ENCODE assay signal across 1 cellular context in genomic region chr19:45499196-45500180, GRCh38.
TF ChIP-seq lines count a peak whose summit lies in the region.

No MANE protein-coding gene starts in this region.

TF ChIP-seq in GM23338, 12 proteins besides CTCF, POLR2A, EP300 and RAD21 (continued from another document):
- TF ChIP-seq REST (IDR thresholded peaks at IDR 0.05; ENCODE audit: unreplicated experiment) (no peak), ETS1 (IDR thresholded peaks at IDR 0.05) (0 out of 2 replicates have a peak, but pooled peaks have one; percentile 25), EZH2 (IDR thresholded peaks at IDR 0.05; ENCODE audit: low read depth, unreplicated experiment) (no peak), STAT1 (IDR thresholded peaks at IDR 0.05; ENCODE audit: unreplicated experiment) (no peak), EZH2phosphoT487 (IDR thresholded peaks at IDR 0.05; ENCODE audit: unreplicated experiment) (no peak), POLR2AphosphoS5 (IDR thresholded peaks at IDR 0.05; ENCODE audit: low read depth) (peak; percentile 63)
TF ChIP-seq in GM23338: peak in this region for 2.
